8 cellular contexts compared by ENCODE assay signal in the genomic region with DNA sequence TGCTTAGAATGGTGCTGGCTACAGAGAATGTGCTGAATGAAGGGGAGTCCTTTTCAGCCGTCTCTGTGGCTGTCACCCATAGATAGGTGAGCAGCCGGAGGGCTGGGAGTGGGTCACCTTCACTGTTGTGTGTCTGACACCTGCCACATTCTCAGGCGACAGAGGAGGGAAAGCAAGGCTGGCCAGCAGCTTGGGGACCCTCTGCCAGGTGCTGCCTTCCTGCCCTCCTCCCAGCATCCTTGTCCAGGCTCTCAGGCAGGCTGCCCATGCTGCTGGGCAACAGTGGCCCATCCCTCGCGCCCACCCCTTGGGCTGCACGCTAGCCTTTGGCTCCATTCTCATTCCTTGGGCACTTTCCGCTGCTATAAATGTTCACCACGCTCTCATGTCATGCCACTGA. TPM values are rescaled to one million over a fixed set of nuclear protein-coding genes. Genes with fewer than 3 reads are reported as not detected.
"Had no signal": no experiment of that assay in that cellular context is flagged by ENCODE, and none has a peak within 500 bp of the region (broad histone marks: within the 10 kb centered on the region; RNA-seq: fewer than 3 reads in every experiment).

No MANE protein-coding gene starts in this region.

- H3K4me2 ChIP-seq: GM23338 had no signal

- H3K4me3 ChIP-seq: GM23338 had no signal

- FAIRE-seq: H1, H54, HTR-8/SVneo had no signal

- H3K4me3 Mint-ChIP-seq: GM23338, H9 had no signal

- H3K27ac Mint-ChIP-seq: GM23338 had no signal

- DNase-seq: H9, HCEC 1CT, IMR-90 had no signal

- H3K9me3 Mint-ChIP-seq: GM23338, H9 had no signal

- H2AFZ ChIP-seq: GM23338 had no signal

- ATAC-seq: GM23338 had no signal

RNA-seq across cellular contexts. Expression of a gene that starts 24.9 kb away (rescaled TPM):
- total RNA-seq: GM23338, H1, H9, HT-29, IMR-90 had no signal
- polyA plus RNA-seq: GM23338, H1, IMR-90 had no signal
